Comparison of ENCODE assay signal across 12 cellular contexts in genomic region chr22:38088723-38089473, GRCh38. TPM values are rescaled to one million over a fixed set of nuclear protein-coding genes. Genes with fewer than 3 reads are reported as not detected.
DNase-seq lines count a peak whose midpoint lies in the region; ATAC-seq and TF ChIP-seq lines count a peak whose summit lies in the region.
"Had no signal": no experiment of that assay in that cellular context is flagged by ENCODE, and none has a peak within 500 bp of the region (broad histone marks: within the 10 kb centered on the region; RNA-seq: fewer than 3 reads in every experiment).

No MANE protein-coding gene starts in this region.

- H3K9me3 Mint-ChIP-seq in MCF 10A (ENCODE audit: unreplicated experiment), result no peaks in the 10 kb centered on the region

- H3K9ac ChIP-seq in skeletal muscle satellite cell (ENCODE audit: low read depth, low read length), result peak overlapping the region; percentile 41

- CTCF ChIA-PET in MCF 10A (lab: Yijun Ruan, JAX), result interaction anchor here (0.7 to 0.8 kb wide), 2 partner anchors 26 to 37 kb away, joined by 4 to 5 read pairs; no protein-coding TSS in a partner anchor

- intact Hi-C loops in MCF 10A (cut with micrococcal nuclease), result no loop called here
- intact Hi-C loops in left ventricle myocardium inferior (cut with micrococcal nuclease), result no loop called here

- H3K4me3 Mint-ChIP-seq in MCF 10A (ENCODE audit: unreplicated experiment), result peak overlapping the region; percentile 35

- peak overlapping the region; percentile 49 for H3K4me3 ChIP-seq in left ventricle myocardium inferior
- peak overlapping the region; percentile 63 for H3K4me3 ChIP-seq in skeletal muscle satellite cell (ENCODE audit: low read length)
- H3K4me3 ChIP-seq in BE2C (ENCODE audit: low read depth, low read length), result no peak overlapping the region
- H3K4me3 ChIP-seq: cardiac muscle cell had no signal

- POLR2A ChIA-PET in MCF 10A (lab: Yijun Ruan, JAX), result interaction anchor here (0.5 to 0.6 kb wide), 3 partner anchors 29 to 287 kb away, joined by 3 to 4 read pairs (median 3); no protein-coding TSS in a partner anchor

- DNase-seq in GM03348 (ENCODE audit: low spot score), result peak; percentile 88
- no peak for DNase-seq in MCF 10A (ENCODE audit: unreplicated experiment)
- peak; percentile 30 for DNase-seq in left ventricle myocardium inferior
- DNase-seq in stimulated activated CD4-positive, alpha-beta T cell treated with anti-CD3 and anti-CD28 coated beads, Interleukin-4, amount 100 ng/mL, for 1 hour, result no peak
- no peak for DNase-seq in NCI-H2081 (lab: John Stamatoyannopoulos, UW)
- DNase-seq in BE2C, result no peak
- DNase-seq: activated CD4-positive, CD25-positive, alpha-beta regulatory T cell; Calu3; NCI-H524 had no signal

- peaks cover 10% of the 10 kb centered on the region for H3K36me3 Mint-ChIP-seq in MCF 10A (ENCODE audit: insufficient read depth, unreplicated experiment)

- H3K4me1 ChIP-seq in left ventricle myocardium inferior (peaks cover 6% of the 10 kb centered on the region), skeletal muscle satellite cell (ENCODE audit: control insufficient read depth, insufficient read depth, low read length) (peaks cover 4% of the 10 kb centered on the region), BE2C (no peaks in the 10 kb centered on the region)

- peaks cover 12% of the 10 kb centered on the region for H3K4me1 Mint-ChIP-seq in MCF 10A (ENCODE audit: insufficient read depth, unreplicated experiment)

- no peak for ATAC-seq in GM18519 (IDR thresholded peaks at IDR 0.05; ENCODE audit: low FRiP score, unreplicated experiment)

- no peaks in the 10 kb centered on the region for H3K36me3 ChIP-seq in left ventricle myocardium inferior
- H3K36me3 ChIP-seq in skeletal muscle satellite cell (ENCODE audit: insufficient read depth, low read length), result no peaks in the 10 kb centered on the region
- no peaks in the 10 kb centered on the region for H3K36me3 ChIP-seq in BE2C
- H3K36me3 ChIP-seq: cardiac muscle cell had no signal

- peaks cover 21% of the 10 kb centered on the region for H3K27me3 ChIP-seq in left ventricle myocardium inferior (ENCODE audit: low read depth)
- peaks cover 12% of the 10 kb centered on the region for H3K27me3 ChIP-seq in skeletal muscle satellite cell (ENCODE audit: control insufficient read depth, insufficient read depth, low read length)
- H3K27me3 ChIP-seq in BE2C, result peaks cover 7% of the 10 kb centered on the region
- H3K27me3 ChIP-seq: cardiac muscle cell had no signal

- H3K9me3 ChIP-seq in left ventricle myocardium inferior (replicated peaks) (no peaks in the 10 kb centered on the region), skeletal muscle satellite cell (replicated peaks; ENCODE audit: low read length) (no peaks in the 10 kb centered on the region), BE2C (no peaks in the 10 kb centered on the region)

- H3K4me2 ChIP-seq in skeletal muscle satellite cell (ENCODE audit: low read length), result peak overlapping the region; percentile 81

- BruUV-seq in MCF 10A (replicated peaks; lab: Mats Ljungman, UMichigan), result no TSS peak

- no peak overlapping the region for H3K27ac Mint-ChIP-seq in MCF 10A (ENCODE audit: low read depth, unreplicated experiment)

- H3K27ac ChIP-seq in left ventricle myocardium inferior (replicated peaks), result no peak overlapping the region
- H3K27ac ChIP-seq: cardiac muscle cell had no signal

- no peaks in the 10 kb centered on the region for H3K27me3 Mint-ChIP-seq in MCF 10A (ENCODE audit: insufficient read depth, unreplicated experiment)

- no peak for TF ChIP-seq CTCF in MCF 10A (IDR thresholded peaks at IDR 0.05; ENCODE audit: unreplicated experiment)
- no peak for TF ChIP-seq CTCF in left ventricle myocardium inferior (IDR thresholded peaks at IDR 0.05; ENCODE audit: borderline replicate concordance)
- TF ChIP-seq CTCF in BE2C (IDR thresholded peaks at IDR 0.05; ENCODE audit: low read depth, low read length), result no peak

RNA-seq across cellular contexts. Expression of gene SLC16A8, which starts 4.9 kb away (rescaled TPM):
- total RNA-seq in MCF 10A (2022) (not detected in 2 replicates), left ventricle myocardium inferior (not detected)
- under 0.01 TPM in 1 of 2 replicates, not detected in the other for total RNA-seq in skeletal muscle satellite cell (2012; rRNA removed)
- 0.46 TPM for polyA plus RNA-seq in BE2C (2012; ENCODE audit: insufficient read depth, insufficient read length, low read depth)
- total RNA-seq: Calu3 had no signal

RNA-seq across cellular contexts. Expression of gene BAIAP2L2, which starts 21.6 kb away (rescaled TPM):
- 3.6 and 7.1 TPM in 2 replicates for total RNA-seq in MCF 10A (2022)
- total RNA-seq in left ventricle myocardium inferior, result 0.16 TPM
- total RNA-seq in skeletal muscle satellite cell (2012; rRNA removed), result 2.3 and 5.5 TPM in 2 replicates
- polyA plus RNA-seq in BE2C (2012; ENCODE audit: insufficient read depth, insufficient read length, low read depth), result 0.39 TPM

RNA-seq across cellular contexts. Expression of gene PICK1, which starts 31.7 kb away (rescaled TPM):
- total RNA-seq in MCF 10A (2022), result 40.2 and 40.6 TPM in 2 replicates
- 21.1 TPM for total RNA-seq in left ventricle myocardium inferior
- 4.8 and 5.6 TPM in 2 replicates for total RNA-seq in skeletal muscle satellite cell (2012; rRNA removed)
- 32.7 TPM for polyA plus RNA-seq in BE2C (2012; ENCODE audit: insufficient read depth, insufficient read length, low read depth)

Comparison
In these comparisons a context has a peak if more than half of its experiments do, and no peak if none do; other contexts are left out.
1. DNase-seq: peak in GM03348 (single experiment) and left ventricle myocardium inferior (single experiment); none in MCF 10A (single experiment), stimulated activated CD4-positive, alpha-beta T cell treated with anti-CD3 and anti-CD28 coated beads, Interleukin-4, amount 100 ng/mL, for 1 hour (single experiment), NCI-H2081 (0 of 2) and BE2C (single experiment).